ENCODE assay signal across 30 cellular contexts in genomic region chr11:46475041-46475925, GRCh38.
DNase-seq lines count a peak whose midpoint lies in the region; ATAC-seq, FAIRE-seq and TF ChIP-seq lines count a peak whose summit lies in the region.
"Had no signal": no experiment of that assay in that cellular context is flagged by ENCODE, and none has a peak within 500 bp of the region (broad histone marks: within the 10 kb centered on the region; RNA-seq: fewer than 3 reads in every experiment).

No MANE protein-coding gene starts in this region.

- FAIRE-seq in A549 (lab: Jason Lieb, UNC): no peak
- FAIRE-seq: astrocyte, HTR-8/SVneo had no signal

- H3K4me3 ChIP-seq in A549: no peak overlapping the region
- H3K4me3 ChIP-seq in Panc1 (ENCODE audit: low read depth in 2 of 2, low read length in 2 of 2): no peak overlapping the region
- H3K4me3 ChIP-seq in mammary epithelial cell (replicated peaks in 1 of 3; ENCODE audit: insufficient read depth in 1 of 3, low read depth in 2 of 3, low read length in 3 of 3): no peak overlapping the region
- H3K4me3 ChIP-seq: coronary artery, GM23338, K562, MG63, tibial nerve had no signal

- no peaks in the 10 kb centered on the region for H3K36me3 ChIP-seq in Panc1 (ENCODE audit: control insufficient read depth, insufficient read depth, low read length)
- H3K36me3 ChIP-seq in mammary epithelial cell (ENCODE audit: insufficient read depth, low read length): no peaks in the 10 kb centered on the region
- H3K36me3 ChIP-seq: MG63 had no signal

- WGBS in A549 (ENCODE audit: missing lambda C conversion rate): 74% methylated on average over 7 of the region's 7 CpGs
- WGBS in mammary epithelial cell (ENCODE audit: low coverage, missing lambda C conversion rate): 71% methylated on average over 7 of the region's 7 CpGs

- peak overlapping the region; percentile 7; the same call in 1 of the 3 replicates for H3K4me2 ChIP-seq in A549
- H3K4me2 ChIP-seq in mammary epithelial cell (ENCODE audit: insufficient read depth, low read depth, low read length): peak overlapping the region; percentile 15
- H3K4me2 ChIP-seq: GM23338 had no signal

- H3K27ac ChIP-seq in A549 (no peak overlapping the region), Panc1 (ENCODE audit: low read length) (no peak overlapping the region), mammary epithelial cell (ENCODE audit: insufficient read depth, low read depth, low read length) (no peak overlapping the region)
- H3K27ac ChIP-seq: coronary artery, epithelial cell of prostate, tibial nerve, WERI-Rb-1 had no signal

- DNase-seq in A549 (ENCODE audit: low read depth in 1 of 2, low spot score in 1 of 2) (no peak), COLO829 (ENCODE audit: low spot score) (peak; percentile 47), Panc1 (ENCODE audit: low read depth, low spot score) (no peak), mammary epithelial cell (no peak), T-helper 2 cell (no peak), immature natural killer cell (no peak)
- no peak for DNase-seq in activated effector memory CD4-positive, alpha-beta T cell treated with anti-CD3 and anti-CD28 coated beads, Interleukin-2, amount 50 U/mL, for 16 hours
- DNase-seq: activated CD8-positive, alpha-beta memory T cell treated with anti-CD3 and anti-CD28 coated beads, Interleukin-2, amount 50 U/mL, for 4 hours; activated effector memory CD4-positive, alpha-beta T cell treated with Interleukin-2 at 50 U/mL for 16 hours; activated naive CD8-positive, alpha-beta T cell treated with anti-CD3 and anti-CD28 coated beads, Interleukin-2, amount 50 U/mL, for 24 hours; C1 segment of cervical spinal cord; caudate nucleus; effector CD8-positive, alpha-beta T cell; hypothalamus; left colon; MG63; NCI-H2029 treated with DMSO at 0.1 percent for 48 hours; NCI-H345; NCI-H69; SIG-M5; stimulated activated CD4-positive, alpha-beta T cell treated with anti-CD3 and anti-CD28 coated beads, Interleukin-4, amount 100 ng/mL, for 24 hours; SW 1271; WERI-Rb-1 had no signal

- TF ChIP-seq RAD21 in A549 (conservative IDR thresholded peaks at IDR 0.05 in 1 of 2, IDR thresholded peaks at IDR 0.05 in 1 of 2): no peak

- intact Hi-C loops in Panc1 (cut with micrococcal nuclease; ENCODE audit: unreplicated experiment): loop anchor here (10.0 kb wide), 1 partner anchor 60 kb away; no protein-coding TSS in a partner anchor
- intact Hi-C loops in mammary epithelial cell (cut with micrococcal nuclease): no loop called here

- TF ChIP-seq CTCF in A549 (IDR thresholded peaks at IDR 0.05) (no peak), Panc1 (IDR thresholded peaks at IDR 0.05) (no peak), mammary epithelial cell (conservative IDR thresholded peaks at IDR 0.05 in 1 of 2, IDR thresholded peaks at IDR 0.05 in 1 of 2; ENCODE audit: extremely low read depth in 1 of 2, insufficient read depth in 1 of 2, low read depth in 1 of 2, low read length in 2 of 2) (no peak)

- peaks cover 0 to 2% (median 0%) of the 10 kb centered on the region in 3 donors for H3K27me3 Mint-ChIP-seq in immature natural killer cell (ENCODE audit: low read depth in 3 of 3)
- H3K27me3 Mint-ChIP-seq: activated naive CD8-positive, alpha-beta T cell treated with anti-CD3 and anti-CD28 coated beads, Interleukin-2, amount 50 U/mL, for 24 hours had no signal

- no peak for TF ChIP-seq POLR2A in A549 (IDR thresholded peaks at IDR 0.05; ENCODE audit: low read length)

- peak overlapping the region in 1 of 6 donors; percentile 38 for H3K27ac Mint-ChIP-seq in immature natural killer cell
- H3K27ac Mint-ChIP-seq: GM23338 had no signal

- H3K4me1 Mint-ChIP-seq in immature natural killer cell: peaks cover 32 to 60% of the 10 kb centered on the region in 2 donors
- H3K4me1 Mint-ChIP-seq: GM23338 had no signal

- peaks cover 7% of the 10 kb centered on the region for H3K79me2 ChIP-seq in mammary epithelial cell (ENCODE audit: insufficient read depth, low read length)

- ATAC-seq in A549 (no peak), Panc1 (no peak)
- ATAC-seq: GM23338, K562, left colon had no signal

- BruUV-seq in Panc1 (replicated peaks; lab: Mats Ljungman, UMichigan) (TSS peak; percentile 19), mammary epithelial cell (replicated peaks; lab: Mats Ljungman, UMichigan) (no TSS peak)

- H3K4me3 Mint-ChIP-seq in immature natural killer cell: peak overlapping the region in 1 of 5 donors; percentile 1
- H3K4me3 Mint-ChIP-seq: activated naive CD8-positive, alpha-beta T cell treated with anti-CD3 and anti-CD28 coated beads, Interleukin-2, amount 50 U/mL, for 24 hours; GM23338 had no signal

- H2AFZ ChIP-seq in mammary epithelial cell (ENCODE audit: low read depth, low read length): no peak overlapping the region
- H2AFZ ChIP-seq: GM23338 had no signal

- peaks cover 0 to 8% (median 0%) of the 10 kb centered on the region in 3 donors for H3K36me3 Mint-ChIP-seq in immature natural killer cell

- CTCF ChIA-PET in A549 (lab: Yijun Ruan, JAX): interaction anchor here (0.6 to 1.9 kb wide), 3 partner anchors 10 to 51 kb away, joined by 3 to 14 read pairs (median 3); no protein-coding TSS in a partner anchor
- CTCF ChIA-PET in Panc1 (lab: Charles Lee): no interaction called here
- CTCF ChIA-PET in mammary epithelial cell (lab: Charles Lee; ENCODE audit: low non-redundant PET): no interaction called here

- H3K9ac ChIP-seq in mammary epithelial cell (ENCODE audit: insufficient read depth, low read length): no peak overlapping the region

- no peaks in the 10 kb centered on the region for H3K9me3 ChIP-seq in A549
- H3K9me3 ChIP-seq in Panc1 (ENCODE audit: control insufficient read depth, insufficient read depth, low read depth, low read length): no peaks in the 10 kb centered on the region
- H3K9me3 ChIP-seq in mammary epithelial cell (replicated peaks; ENCODE audit: insufficient read depth, low read length): no peaks in the 10 kb centered on the region
- H3K9me3 ChIP-seq: MG63, tibial nerve had no signal

- TF ChIP-seq EP300 in A549 (IDR thresholded peaks at IDR 0.05): no peak

- H3K4me1 ChIP-seq in A549 (peaks cover 21% of the 10 kb centered on the region), Panc1 (ENCODE audit: control insufficient read depth, insufficient read depth, low read length) (no peaks in the 10 kb centered on the region), mammary epithelial cell (ENCODE audit: insufficient read depth, low read length) (peaks cover 34% of the 10 kb centered on the region)

- no peaks in the 10 kb centered on the region for H3K9me3 Mint-ChIP-seq in immature natural killer cell
- H3K9me3 Mint-ChIP-seq: activated naive CD8-positive, alpha-beta T cell treated with anti-CD3 and anti-CD28 coated beads, Interleukin-2, amount 50 U/mL, for 24 hours; GM23338 had no signal

- H3K27me3 ChIP-seq in Panc1 (ENCODE audit: control insufficient read depth, insufficient read depth, low read length) (no peaks in the 10 kb centered on the region), mammary epithelial cell (ENCODE audit: insufficient read depth, low read length) (no peaks in the 10 kb centered on the region)
- H3K27me3 ChIP-seq: MG63, tibial nerve had no signal

- in situ Hi-C loops in Panc1 (cut with HindIII; ENCODE audit: low pct_unique_long_range_greater_than_20kb, low sequenced_read_pairs): no loop called here
- in situ Hi-C loops in mammary epithelial cell (cut with MboI; ENCODE audit: low sequenced_read_pairs in 2 of 2): no loop called here

- no peaks in the 10 kb centered on the region for H4K20me1 ChIP-seq in mammary epithelial cell (ENCODE audit: insufficient read depth, low read length)

- dilution Hi-C loops in mammary epithelial cell (cut with HindIII; ENCODE audit: low sequenced_read_pairs): no loop called here

- POLR2A ChIA-PET in A549 (lab: Yijun Ruan, JAX) (no interaction called here), Panc1 (lab: Charles Lee) (no interaction called here)

TF ChIP-seq in A549, 52 proteins besides CTCF, POLR2A, EP300 and RAD21:
- no peak for TF ChIP-seq FOSL2 (IDR thresholded peaks at IDR 0.05)
- TF ChIP-seq FOSL2 (CRISPR knock-in tag; IDR thresholded peaks at IDR 0.05): peak; percentile 43; the same call in 1 of the 2 replicates
- TF ChIP-seq ZFP36 (IDR thresholded peaks at IDR 0.05; ENCODE audit: borderline replicate concordance, partially characterized antibody): no peak
- TF ChIP-seq GATA3 (IDR thresholded peaks at IDR 0.05; ENCODE audit: borderline replicate concordance): no peak
- TF ChIP-seq PHF8 (IDR thresholded peaks at IDR 0.05; ENCODE audit: borderline replicate concordance, low read depth): no peak
- TF ChIP-seq, protein P1, sequence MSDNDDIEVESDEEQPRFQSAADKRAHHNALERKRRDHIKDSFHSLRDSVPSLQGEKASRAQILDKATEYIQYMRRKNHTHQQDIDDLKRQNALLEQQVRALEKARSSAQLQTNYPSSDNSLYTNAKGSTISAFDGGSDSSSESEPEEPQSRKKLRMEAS (IDR thresholded peaks at IDR 0.05): no peak
- TF ChIP-seq JUNB (IDR thresholded peaks at IDR 0.05): no peak
- no peak for TF ChIP-seq HOXA7 (CRISPR knock-in tag; IDR thresholded peaks at IDR 0.05)
- TF ChIP-seq NFE2L2 (conservative IDR thresholded peaks at IDR 0.05; ENCODE audit: low read length): no peak
- TF ChIP-seq HOXB5 (CRISPR knock-in tag; IDR thresholded peaks at IDR 0.05): no peak
